20 cellular contexts compared by ENCODE assay signal in the genomic region with DNA sequence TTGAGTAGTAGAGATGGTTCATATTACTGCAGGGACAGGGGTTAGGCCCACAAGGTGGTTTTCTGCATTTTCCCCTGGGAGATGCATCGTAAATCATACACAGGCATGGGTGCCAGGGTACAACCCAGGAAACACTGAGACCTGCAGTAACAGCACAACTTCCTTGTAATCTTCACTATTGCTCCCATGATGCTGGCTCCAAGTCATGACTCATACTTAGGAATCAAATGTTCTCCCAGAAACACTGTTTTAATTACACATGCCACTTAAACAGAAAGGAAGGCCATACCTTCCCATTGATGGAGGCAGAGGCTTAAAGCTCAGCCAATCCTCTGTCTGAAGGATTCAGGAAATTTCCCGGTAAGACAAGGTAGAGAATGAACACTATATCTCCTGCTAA.
A peak's percentile ranks its signal among the peaks of the same experiment; 100 is the strongest.
DNase-seq lines count a peak whose midpoint lies in the region; ATAC-seq and TF ChIP-seq lines count a peak whose summit lies in the region.
"Had no signal": no experiment of that assay in that cellular context is flagged by ENCODE, and none has a peak within 500 bp of the region (broad histone marks: within the 10 kb centered on the region; RNA-seq: fewer than 3 reads in every experiment).

No MANE protein-coding gene starts in this region.

- DNase-seq in MCF 10A (ENCODE audit: unreplicated experiment) (peak; percentile 46), mammary epithelial cell (no peak), astrocyte of the spinal cord (ENCODE audit: low read depth, low spot score) (peak; percentile 7), kidney epithelial cell (ENCODE audit: low read depth) (peak; percentile 31), T-cell (no peak), GM10266 (ENCODE audit: extremely low spot score) (no peak)
- DNase-seq: KBM-7, NCI-H1092, NCI-H1436, NCI-H187 treated with DMSO at 0.1 percent for 48 hours, NCI-H2107, NCI-H524, NCI-H82 had no signal

- dilution Hi-C loops in mammary epithelial cell (cut with HindIII; ENCODE audit: low sequenced_read_pairs) = no loop called here

- no peak for TF ChIP-seq CTCF in MCF 10A (IDR thresholded peaks at IDR 0.05; ENCODE audit: unreplicated experiment)
- no peak for TF ChIP-seq CTCF in mammary epithelial cell (conservative IDR thresholded peaks at IDR 0.05 in 1 of 2, IDR thresholded peaks at IDR 0.05 in 1 of 2; ENCODE audit: extremely low read depth in 1 of 2, insufficient read depth in 1 of 2, low read depth in 1 of 2, low read length in 2 of 2)
- TF ChIP-seq CTCF in astrocyte of the spinal cord (IDR thresholded peaks at IDR 0.05; ENCODE audit: low read depth, low read length) = no peak
- no peak for TF ChIP-seq CTCF in kidney epithelial cell (IDR thresholded peaks at IDR 0.05; ENCODE audit: insufficient read depth, low read length, poor library complexity, severe bottlenecking)
- no peak for TF ChIP-seq CTCF in GM10266 (IDR thresholded peaks at IDR 0.05; ENCODE audit: control insufficient read depth, insufficient read depth, low read depth, missing control alignments)

- POLR2A ChIA-PET in MCF 10A (lab: Yijun Ruan, JAX) = no interaction called here
- POLR2A ChIA-PET in T-cell (lab: Charles Lee) = no interaction called here

- H3K9me3 Mint-ChIP-seq in MCF 10A (ENCODE audit: unreplicated experiment) (no peaks in the 10 kb centered on the region), T-cell (no peaks in the 10 kb centered on the region)

- intact Hi-C loops in MCF 10A (cut with micrococcal nuclease) (no loop called here), mammary epithelial cell (cut with micrococcal nuclease) (no loop called here)

- H3K27me3 Mint-ChIP-seq in MCF 10A (ENCODE audit: insufficient read depth, unreplicated experiment) (peaks cover 10% of the 10 kb centered on the region), T-cell (peaks cover 11 to 21% of the 10 kb centered on the region in 2 donors)

- H4K20me1 ChIP-seq in mammary epithelial cell (ENCODE audit: insufficient read depth, low read length) = no peaks in the 10 kb centered on the region

- H3K4me1 ChIP-seq in mammary epithelial cell (ENCODE audit: insufficient read depth, low read length) = no peaks in the 10 kb centered on the region
- H3K4me1 ChIP-seq: A549 had no signal

- ATAC-seq in T-cell (replicated peaks in 1 of 4) = no peak
- no peak for ATAC-seq in GM21723 (IDR thresholded peaks at IDR 0.05; ENCODE audit: unreplicated experiment)
- ATAC-seq: A549, HepG2, Panc1, SK-N-SH treated with all-trans-retinoic acid at 6 μM for 48 hours had no signal

- H3K36me3 ChIP-seq in mammary epithelial cell (ENCODE audit: insufficient read depth, low read length) = no peaks in the 10 kb centered on the region
- no peaks in the 10 kb centered on the region for H3K36me3 ChIP-seq in kidney epithelial cell (ENCODE audit: control insufficient read depth, insufficient read depth, low read length)

- H3K27ac ChIP-seq in mammary epithelial cell (ENCODE audit: insufficient read depth, low read depth, low read length) = no peak overlapping the region
- H3K27ac ChIP-seq: A549 had no signal

- H3K9ac ChIP-seq in mammary epithelial cell (ENCODE audit: insufficient read depth, low read length) = no peak overlapping the region

- H2AFZ ChIP-seq in mammary epithelial cell (ENCODE audit: low read depth, low read length) = no peak overlapping the region

- BruUV-seq in MCF 10A (replicated peaks; lab: Mats Ljungman, UMichigan) (no TSS peak), mammary epithelial cell (replicated peaks; lab: Mats Ljungman, UMichigan) (no TSS peak)

- H3K27me3 ChIP-seq in mammary epithelial cell (ENCODE audit: insufficient read depth, low read length) (no peaks in the 10 kb centered on the region), kidney epithelial cell (ENCODE audit: control insufficient read depth, insufficient read depth, low read length) (no peaks in the 10 kb centered on the region)

- in situ Hi-C loops in mammary epithelial cell (cut with MboI; ENCODE audit: low sequenced_read_pairs in 2 of 2) (no loop called here), astrocyte of the spinal cord (cut with HindIII; ENCODE audit: low sequenced_read_pairs) (no loop called here)

- no peaks in the 10 kb centered on the region for H3K79me2 ChIP-seq in mammary epithelial cell (ENCODE audit: insufficient read depth, low read length)

- H3K4me3 ChIP-seq in mammary epithelial cell (replicated peaks in 1 of 3; ENCODE audit: insufficient read depth in 1 of 3, low read depth in 2 of 3, low read length in 3 of 3) (no peak overlapping the region), astrocyte of the spinal cord (ENCODE audit: low read depth, low read length) (no peak overlapping the region), kidney epithelial cell (ENCODE audit: low read depth, low read length) (no peak overlapping the region)
- H3K4me3 ChIP-seq: A549 had no signal

- no peak overlapping the region for H3K4me3 Mint-ChIP-seq in MCF 10A (ENCODE audit: unreplicated experiment)
- no peak overlapping the region for H3K4me3 Mint-ChIP-seq in T-cell
- H3K4me3 Mint-ChIP-seq: B cell, CD14-positive monocyte had no signal

- WGBS in mammary epithelial cell (ENCODE audit: low coverage, missing lambda C conversion rate) = 88% methylated on average over 2 of the region's 2 CpGs

- H3K36me3 Mint-ChIP-seq in MCF 10A (ENCODE audit: insufficient read depth, unreplicated experiment) (no peaks in the 10 kb centered on the region), T-cell (no peaks in the 10 kb centered on the region)
- H3K36me3 Mint-ChIP-seq: CD14-positive monocyte had no signal

- CTCF ChIA-PET in MCF 10A (lab: Yijun Ruan, JAX) (interaction anchor here (1.1 to 1.7 kb wide), 2 partner anchors 13 to 20 kb away, joined by 3 to 7 read pairs; no protein-coding TSS in a partner anchor), mammary epithelial cell (lab: Charles Lee; ENCODE audit: low non-redundant PET) (no interaction called here), T-cell (lab: Charles Lee) (no interaction called here)

- no peak overlapping the region for H3K4me2 ChIP-seq in mammary epithelial cell (ENCODE audit: insufficient read depth, low read depth, low read length)
- H3K4me2 ChIP-seq: A549 had no signal

- no peak overlapping the region for H3K27ac Mint-ChIP-seq in MCF 10A (ENCODE audit: low read depth, unreplicated experiment)
- H3K27ac Mint-ChIP-seq in T-cell = no peak overlapping the region
- H3K27ac Mint-ChIP-seq: B cell, CD14-positive monocyte had no signal

- H3K9me3 ChIP-seq in mammary epithelial cell (replicated peaks; ENCODE audit: insufficient read depth, low read length) = no peaks in the 10 kb centered on the region
- H3K9me3 ChIP-seq: A549 had no signal

- H3K4me1 Mint-ChIP-seq in MCF 10A (ENCODE audit: insufficient read depth, unreplicated experiment) = no peaks in the 10 kb centered on the region
- no peaks in the 10 kb centered on the region for H3K4me1 Mint-ChIP-seq in T-cell
- H3K4me1 Mint-ChIP-seq: B cell, CD14-positive monocyte had no signal

Comparison
In these comparisons a context has a peak if more than half of its experiments do, and no peak if none do; other contexts are left out.
1. DNase-seq: peak in MCF 10A (single experiment), astrocyte of the spinal cord (single experiment) and kidney epithelial cell (single experiment); none in mammary epithelial cell (single experiment), T-cell (0 of 34) and GM10266 (single experiment).